In genomic region chr6:105990151-105990550, GRCh38 we compare ENCODE assay signal across 1 cellular context.
TF ChIP-seq lines count a peak whose summit lies in the region.

No MANE protein-coding gene starts in this region.

TF ChIP-seq in GM23338, 12 proteins besides CTCF, POLR2A, EP300 and RAD21 (continued from another document):
- TF ChIP-seq REST (IDR thresholded peaks at IDR 0.05; ENCODE audit: unreplicated experiment) (no peak), ZNF331 (CRISPR knock-in tag; IDR thresholded peaks at IDR 0.05; ENCODE audit: low read depth) (no peak), POLR2AphosphoS5 (IDR thresholded peaks at IDR 0.05; ENCODE audit: low read depth) (no peak), ZNF114 (CRISPR knock-in tag; IDR thresholded peaks at IDR 0.05) (no peak), STAT1 (IDR thresholded peaks at IDR 0.05; ENCODE audit: unreplicated experiment) (no peak), CREB1 (CRISPR knock-in tag; IDR thresholded peaks at IDR 0.05; ENCODE audit: low read depth) (no peak), EZH2 (IDR thresholded peaks at IDR 0.05; ENCODE audit: low read depth, unreplicated experiment) (no peak), ZNF462 (CRISPR knock-in tag; IDR thresholded peaks at IDR 0.05) (no peak)
